15 cellular contexts compared by ENCODE assay signal in genomic region chr10:88390041-88390440, GRCh38.
DNase-seq lines count a peak whose midpoint lies in the region; ATAC-seq and TF ChIP-seq lines count a peak whose summit lies in the region.
"Had no signal": no experiment of that assay in that cellular context is flagged by ENCODE, and none has a peak within 500 bp of the region (broad histone marks: within the 10 kb centered on the region; RNA-seq: fewer than 3 reads in every experiment).

No MANE protein-coding gene starts in this region.

- H4K20me1 ChIP-seq in DND-41 (ENCODE audit: insufficient read depth, low read length) (no peaks in the 10 kb centered on the region), KMS-11 (ENCODE audit: insufficient read depth) (no peaks in the 10 kb centered on the region), SU-DHL-6 (ENCODE audit: low read depth, low read length) (no peaks in the 10 kb centered on the region), osteoblast (ENCODE audit: insufficient read depth, low read length) (no peaks in the 10 kb centered on the region)

- DNase-seq in DND-41 (no peak), osteoblast (ENCODE audit: insufficient read length, low spot score, missing footprints) (peak; percentile 46), H7 (no peak), anterior cingulate cortex (lab: John Stamatoyannopoulos, UW) (no peak)
- DNase-seq in activated CD4-positive, alpha-beta T cell treated with anti-CD3 and anti-CD28 coated beads for 4 hours, result no peak
- DNase-seq in stimulated activated naive CD8-positive, alpha-beta T cell treated with anti-CD3 and anti-CD28 coated beads, Interleukin-15, Interleukin-2, amounts not matched to agents 100 U/mL and 50 U/mL, for 24 hours, result no peak
- DNase-seq: MG63, NCI-H1105, NCI-H774, SIG-M5 had no signal

- H3K27ac ChIP-seq in DND-41 (ENCODE audit: low read length) (peak overlapping the region; percentile 99), KMS-11 (no peak overlapping the region), SU-DHL-6 (ENCODE audit: low read depth, low read length) (peak overlapping the region; percentile 98), osteoblast (ENCODE audit: low read depth, low read length) (no peak overlapping the region)

- H3K9me3 ChIP-seq in DND-41 (ENCODE audit: insufficient read depth, low read length, severe bottlenecking) (no peaks in the 10 kb centered on the region), SU-DHL-6 (ENCODE audit: insufficient read depth, low read length) (no peaks in the 10 kb centered on the region), osteoblast (ENCODE audit: low read depth, low read length) (no peaks in the 10 kb centered on the region)
- H3K9me3 ChIP-seq: HAP-1, MG63 had no signal

- H3K4me3 ChIP-seq in DND-41 (ENCODE audit: low read depth in 1 of 2, low read length in 2 of 2), result no peak overlapping the region
- no peak overlapping the region for H3K4me3 ChIP-seq in KMS-11 (IDR thresholded peaks at IDR 0.05; ENCODE audit: insufficient read depth, low read depth, low read length)
- peak overlapping the region; percentile 1 for H3K4me3 ChIP-seq in SU-DHL-6 (ENCODE audit: insufficient read depth, low read length, poor library complexity, severe bottlenecking)
- H3K4me3 ChIP-seq in osteoblast (ENCODE audit: insufficient read depth, low read length), result no peak overlapping the region
- H3K4me3 ChIP-seq in H7 (ENCODE audit: insufficient read depth, low read depth, low read length), result no peak overlapping the region
- H3K4me3 ChIP-seq: HAP-1, K562, MG63 had no signal

- H3K4me2 ChIP-seq in DND-41 (ENCODE audit: insufficient read depth, low read length), result peak overlapping the region; percentile 1
- peak overlapping the region; percentile 84 for H3K4me2 ChIP-seq in KMS-11
- peak overlapping the region; percentile 93 for H3K4me2 ChIP-seq in SU-DHL-6 (ENCODE audit: low read depth, low read length, poor library complexity, severe bottlenecking)
- no peak overlapping the region for H3K4me2 ChIP-seq in osteoblast (ENCODE audit: insufficient read depth, low read length)

- TF ChIP-seq CTCF in DND-41 (IDR thresholded peaks at IDR 0.05; ENCODE audit: borderline replicate concordance, extremely low read depth, low read length, poor library complexity, severe bottlenecking) (no peak), KMS-11 (conservative IDR thresholded peaks at IDR 0.05; ENCODE audit: low read depth, low read length) (no peak), SU-DHL-6 (IDR thresholded peaks at IDR 0.05; ENCODE audit: insufficient read depth, low read length, poor library complexity, severe bottlenecking) (no peak), osteoblast (IDR thresholded peaks at IDR 0.05; ENCODE audit: extremely low read depth, low read depth, low read length) (no peak)

- H3K79me2 ChIP-seq in DND-41 (ENCODE audit: insufficient read depth, low read length), result 0 out of 2 replicates have a peak, but pooled peaks cover 8% of the 10 kb centered on the region
- no peaks in the 10 kb centered on the region for H3K79me2 ChIP-seq in KMS-11 (ENCODE audit: insufficient read depth, low read depth)
- H3K79me2 ChIP-seq in SU-DHL-6 (ENCODE audit: insufficient read depth, low read length), result no peaks in the 10 kb centered on the region
- H3K79me2 ChIP-seq in osteoblast (ENCODE audit: insufficient read depth, low read length), result no peaks in the 10 kb centered on the region

- H3K9ac ChIP-seq in DND-41 (ENCODE audit: low read depth, low read length), result peak overlapping the region; percentile 66
- no peak overlapping the region for H3K9ac ChIP-seq in KMS-11
- H3K9ac ChIP-seq in SU-DHL-6 (ENCODE audit: low read length), result peak overlapping the region; percentile 65

- H2AFZ ChIP-seq in DND-41 (ENCODE audit: low read depth, low read length) (peak overlapping the region; percentile 65), KMS-11 (ENCODE audit: low read depth) (no peak overlapping the region), SU-DHL-6 (ENCODE audit: low read depth, low read length, severe bottlenecking) (peak overlapping the region; percentile 64), osteoblast (ENCODE audit: low read length) (no peak overlapping the region)

- no peaks in the 10 kb centered on the region for H3K9me2 ChIP-seq in SU-DHL-6 (replicated peaks; ENCODE audit: insufficient read depth, low read length)

- H3K36me3 ChIP-seq in DND-41 (ENCODE audit: insufficient read depth, low read length), result no peaks in the 10 kb centered on the region
- H3K36me3 ChIP-seq in KMS-11 (ENCODE audit: insufficient read depth), result no peaks in the 10 kb centered on the region
- no peaks in the 10 kb centered on the region for H3K36me3 ChIP-seq in SU-DHL-6 (ENCODE audit: low read length)
- H3K36me3 ChIP-seq in osteoblast (ENCODE audit: insufficient read depth, low read length), result no peaks in the 10 kb centered on the region
- no peaks in the 10 kb centered on the region for H3K36me3 ChIP-seq in H7 (replicated peaks; ENCODE audit: control insufficient read depth, insufficient read depth, low read length)
- H3K36me3 ChIP-seq: HAP-1, MG63 had no signal

- no peak for ATAC-seq in DND-41 (ENCODE audit: insufficient read depth, low read depth)
- ATAC-seq in stimulated activated naive CD8-positive, alpha-beta T cell treated with anti-CD3 and anti-CD28 coated beads, Interleukin-15, Interleukin-2, amounts not matched to agents 100 U/mL and 50 U/mL, for 24 hours, result no peak
- ATAC-seq: CD8-positive, alpha-beta T cell; K562 had no signal

- H3K4me1 ChIP-seq in DND-41 (ENCODE audit: insufficient read depth, low read length), result peaks cover 77% of the 10 kb centered on the region
- H3K4me1 ChIP-seq in KMS-11 (ENCODE audit: low read depth, poor library complexity, severe bottlenecking), result peaks cover 75% of the 10 kb centered on the region
- H3K4me1 ChIP-seq in osteoblast (ENCODE audit: insufficient read depth, low read length), result peaks cover 24% of the 10 kb centered on the region

- no peaks in the 10 kb centered on the region for H3K27me3 ChIP-seq in DND-41 (ENCODE audit: insufficient read depth, low read length, poor library complexity)
- H3K27me3 ChIP-seq in KMS-11 (ENCODE audit: insufficient read depth, low read depth), result no peaks in the 10 kb centered on the region
- no peaks in the 10 kb centered on the region for H3K27me3 ChIP-seq in SU-DHL-6 (ENCODE audit: low read length)
- no peaks in the 10 kb centered on the region for H3K27me3 ChIP-seq in osteoblast (ENCODE audit: insufficient read depth, low read length)
- no peaks in the 10 kb centered on the region for H3K27me3 ChIP-seq in H7 (ENCODE audit: control insufficient read depth, insufficient read depth, low read length)
- H3K27me3 ChIP-seq: MG63 had no signal

- peaks cover 48% of the 10 kb centered on the region for H3F3A ChIP-seq in SU-DHL-6 (ENCODE audit: insufficient read depth)

Comparison
In these comparisons a context has a peak if more than half of its experiments do, and no peak if none do; other contexts are left out.
1. H2AFZ ChIP-seq: peak in DND-41 (single experiment) and SU-DHL-6 (single experiment); none in KMS-11 (single experiment) and osteoblast (single experiment).
2. H3K27ac ChIP-seq: peak in DND-41 (single experiment) and SU-DHL-6 (single experiment); none in KMS-11 (single experiment) and osteoblast (single experiment).